1 cellular context compared by ENCODE assay signal in the genomic region with DNA sequence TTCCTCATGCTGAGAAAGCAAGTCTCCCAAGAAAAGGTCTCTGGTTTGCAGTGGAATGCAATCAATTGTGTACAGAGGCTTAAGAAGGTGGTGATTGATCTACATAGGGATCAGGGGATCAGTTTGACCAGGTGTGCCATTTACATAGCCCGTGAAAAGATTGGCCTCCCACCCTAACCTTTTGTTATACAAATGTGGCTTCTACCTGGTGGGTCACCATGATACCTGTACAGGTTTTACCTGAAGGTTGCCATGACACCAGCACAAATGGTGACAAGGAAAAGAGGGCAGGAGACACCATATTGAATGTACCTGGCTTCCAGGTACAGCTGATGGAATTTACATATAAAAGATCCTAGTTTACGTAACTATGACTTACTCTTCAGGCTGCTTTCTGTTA.
A peak's percentile ranks its signal among the peaks of the same experiment; 100 is the strongest.
TF ChIP-seq lines count a peak whose summit lies in the region.

No MANE protein-coding gene starts in this region.

TF ChIP-seq in GM23338, 12 proteins besides CTCF, POLR2A, EP300 and RAD21:
- TF ChIP-seq, protein P1, sequence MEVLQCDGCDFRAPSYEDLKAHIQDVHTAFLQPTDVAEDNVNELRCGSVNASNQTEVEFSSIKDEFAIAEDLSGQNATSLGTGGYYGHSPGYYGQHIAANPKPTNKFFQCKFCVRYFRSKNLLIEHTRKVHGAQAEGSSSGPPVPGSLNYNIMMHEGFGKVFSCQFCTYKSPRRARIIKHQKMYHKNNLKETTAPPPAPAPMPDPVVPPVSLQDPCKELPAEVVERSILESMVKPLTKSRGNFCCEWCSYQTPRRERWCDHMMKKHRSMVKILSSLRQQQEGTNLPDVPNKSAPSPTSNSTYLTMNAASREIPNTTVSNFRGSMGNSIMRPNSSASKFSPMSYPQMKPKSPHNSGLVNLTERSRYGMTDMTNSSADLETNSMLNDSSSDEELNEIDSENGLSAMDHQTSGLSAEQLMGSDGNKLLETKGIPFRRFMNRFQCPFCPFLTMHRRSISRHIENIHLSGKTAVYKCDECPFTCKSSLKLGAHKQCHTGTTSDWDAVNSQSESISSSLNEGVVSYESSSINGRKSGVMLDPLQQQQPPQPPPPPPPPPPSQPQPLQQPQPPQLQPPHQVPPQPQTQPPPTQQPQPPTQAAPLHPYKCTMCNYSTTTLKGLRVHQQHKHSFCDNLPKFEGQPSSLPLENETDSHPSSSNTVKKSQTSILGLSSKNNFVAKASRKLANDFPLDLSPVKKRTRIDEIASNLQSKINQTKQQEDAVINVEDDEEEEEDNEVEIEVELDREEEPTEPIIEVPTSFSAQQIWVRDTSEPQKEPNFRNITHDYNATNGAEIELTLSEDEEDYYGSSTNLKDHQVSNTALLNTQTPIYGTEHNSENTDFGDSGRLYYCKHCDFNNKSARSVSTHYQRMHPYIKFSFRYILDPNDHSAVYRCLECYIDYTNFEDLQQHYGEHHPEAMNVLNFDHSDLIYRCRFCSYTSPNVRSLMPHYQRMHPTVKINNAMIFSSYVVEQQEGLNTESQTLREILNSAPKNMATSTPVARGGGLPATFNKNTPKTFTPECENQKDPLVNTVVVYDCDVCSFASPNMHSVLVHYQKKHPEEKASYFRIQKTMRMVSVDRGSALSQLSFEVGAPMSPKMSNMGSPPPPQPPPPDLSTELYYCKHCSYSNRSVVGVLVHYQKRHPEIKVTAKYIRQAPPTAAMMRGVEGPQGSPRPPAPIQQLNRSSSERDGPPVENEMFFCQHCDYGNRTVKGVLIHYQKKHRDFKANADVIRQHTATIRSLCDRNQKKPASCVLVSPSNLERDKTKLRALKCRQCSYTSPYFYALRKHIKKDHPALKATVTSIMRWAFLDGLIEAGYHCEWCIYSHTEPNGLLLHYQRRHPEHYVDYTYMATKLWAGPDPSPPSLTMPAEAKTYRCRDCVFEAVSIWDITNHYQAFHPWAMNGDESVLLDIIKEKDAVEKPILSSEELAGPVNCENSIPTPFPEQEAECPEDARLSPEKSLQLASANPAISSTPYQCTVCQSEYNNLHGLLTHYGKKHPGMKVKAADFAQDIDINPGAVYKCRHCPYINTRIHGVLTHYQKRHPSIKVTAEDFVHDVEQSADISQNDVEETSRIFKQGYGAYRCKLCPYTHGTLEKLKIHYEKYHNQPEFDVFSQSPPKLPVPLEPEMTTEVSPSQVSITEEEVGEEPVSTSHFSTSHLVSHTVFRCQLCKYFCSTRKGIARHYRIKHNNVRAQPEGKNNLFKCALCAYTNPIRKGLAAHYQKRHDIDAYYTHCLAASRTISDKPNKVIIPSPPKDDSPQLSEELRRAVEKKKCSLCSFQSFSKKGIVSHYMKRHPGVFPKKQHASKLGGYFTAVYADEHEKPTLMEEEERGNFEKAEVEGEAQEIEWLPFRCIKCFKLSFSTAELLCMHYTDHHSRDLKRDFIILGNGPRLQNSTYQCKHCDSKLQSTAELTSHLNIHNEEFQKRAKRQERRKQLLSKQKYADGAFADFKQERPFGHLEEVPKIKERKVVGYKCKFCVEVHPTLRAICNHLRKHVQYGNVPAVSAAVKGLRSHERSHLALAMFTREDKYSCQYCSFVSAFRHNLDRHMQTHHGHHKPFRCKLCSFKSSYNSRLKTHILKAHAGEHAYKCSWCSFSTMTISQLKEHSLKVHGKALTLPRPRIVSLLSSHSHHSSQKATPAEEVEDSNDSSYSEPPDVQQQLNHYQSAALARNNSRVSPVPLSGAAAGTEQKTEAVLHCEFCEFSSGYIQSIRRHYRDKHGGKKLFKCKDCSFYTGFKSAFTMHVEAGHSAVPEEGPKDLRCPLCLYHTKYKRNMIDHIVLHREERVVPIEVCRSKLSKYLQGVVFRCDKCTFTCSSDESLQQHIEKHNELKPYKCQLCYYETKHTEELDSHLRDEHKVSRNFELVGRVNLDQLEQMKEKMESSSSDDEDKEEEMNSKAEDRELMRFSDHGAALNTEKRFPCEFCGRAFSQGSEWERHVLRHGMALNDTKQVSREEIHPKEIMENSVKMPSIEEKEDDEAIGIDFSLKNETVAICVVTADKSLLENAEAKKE (CRISPR knock-in tag; IDR thresholded peaks at IDR 0.05) = no peak; the same call in 1 of the 2 replicates
- no peak for TF ChIP-seq CREB1 (CRISPR knock-in tag; IDR thresholded peaks at IDR 0.05; ENCODE audit: low read depth)
- TF ChIP-seq, protein P2, sequence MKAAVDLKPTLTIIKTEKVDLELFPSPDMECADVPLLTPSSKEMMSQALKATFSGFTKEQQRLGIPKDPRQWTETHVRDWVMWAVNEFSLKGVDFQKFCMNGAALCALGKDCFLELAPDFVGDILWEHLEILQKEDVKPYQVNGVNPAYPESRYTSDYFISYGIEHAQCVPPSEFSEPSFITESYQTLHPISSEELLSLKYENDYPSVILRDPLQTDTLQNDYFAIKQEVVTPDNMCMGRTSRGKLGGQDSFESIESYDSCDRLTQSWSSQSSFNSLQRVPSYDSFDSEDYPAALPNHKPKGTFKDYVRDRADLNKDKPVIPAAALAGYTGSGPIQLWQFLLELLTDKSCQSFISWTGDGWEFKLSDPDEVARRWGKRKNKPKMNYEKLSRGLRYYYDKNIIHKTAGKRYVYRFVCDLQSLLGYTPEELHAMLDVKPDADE (IDR thresholded peaks at IDR 0.05) = no peak
- TF ChIP-seq, protein P3, sequence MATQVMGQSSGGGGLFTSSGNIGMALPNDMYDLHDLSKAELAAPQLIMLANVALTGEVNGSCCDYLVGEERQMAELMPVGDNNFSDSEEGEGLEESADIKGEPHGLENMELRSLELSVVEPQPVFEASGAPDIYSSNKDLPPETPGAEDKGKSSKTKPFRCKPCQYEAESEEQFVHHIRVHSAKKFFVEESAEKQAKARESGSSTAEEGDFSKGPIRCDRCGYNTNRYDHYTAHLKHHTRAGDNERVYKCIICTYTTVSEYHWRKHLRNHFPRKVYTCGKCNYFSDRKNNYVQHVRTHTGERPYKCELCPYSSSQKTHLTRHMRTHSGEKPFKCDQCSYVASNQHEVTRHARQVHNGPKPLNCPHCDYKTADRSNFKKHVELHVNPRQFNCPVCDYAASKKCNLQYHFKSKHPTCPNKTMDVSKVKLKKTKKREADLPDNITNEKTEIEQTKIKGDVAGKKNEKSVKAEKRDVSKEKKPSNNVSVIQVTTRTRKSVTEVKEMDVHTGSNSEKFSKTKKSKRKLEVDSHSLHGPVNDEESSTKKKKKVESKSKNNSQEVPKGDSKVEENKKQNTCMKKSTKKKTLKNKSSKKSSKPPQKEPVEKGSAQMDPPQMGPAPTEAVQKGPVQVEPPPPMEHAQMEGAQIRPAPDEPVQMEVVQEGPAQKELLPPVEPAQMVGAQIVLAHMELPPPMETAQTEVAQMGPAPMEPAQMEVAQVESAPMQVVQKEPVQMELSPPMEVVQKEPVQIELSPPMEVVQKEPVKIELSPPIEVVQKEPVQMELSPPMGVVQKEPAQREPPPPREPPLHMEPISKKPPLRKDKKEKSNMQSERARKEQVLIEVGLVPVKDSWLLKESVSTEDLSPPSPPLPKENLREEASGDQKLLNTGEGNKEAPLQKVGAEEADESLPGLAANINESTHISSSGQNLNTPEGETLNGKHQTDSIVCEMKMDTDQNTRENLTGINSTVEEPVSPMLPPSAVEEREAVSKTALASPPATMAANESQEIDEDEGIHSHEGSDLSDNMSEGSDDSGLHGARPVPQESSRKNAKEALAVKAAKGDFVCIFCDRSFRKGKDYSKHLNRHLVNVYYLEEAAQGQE (IDR thresholded peaks at IDR 0.05; ENCODE audit: unreplicated experiment) = no peak
- 0 out of 2 replicates have a peak, but pooled peaks have one; percentile 51 for TF ChIP-seq ZNF114 (CRISPR knock-in tag; IDR thresholded peaks at IDR 0.05)
- TF ChIP-seq POLR2AphosphoS5 (IDR thresholded peaks at IDR 0.05; ENCODE audit: low read depth) = no peak
- TF ChIP-seq ZNF331 (CRISPR knock-in tag; IDR thresholded peaks at IDR 0.05; ENCODE audit: low read depth) = no peak
- no peak for TF ChIP-seq EZH2 (IDR thresholded peaks at IDR 0.05; ENCODE audit: low read depth, unreplicated experiment)
